In genomic region chr16:16017812-16018211, GRCh38 we compare ENCODE assay signal across 19 cellular contexts.
DNase-seq lines count a peak whose midpoint lies in the region; ATAC-seq, FAIRE-seq and TF ChIP-seq lines count a peak whose summit lies in the region.
"Had no signal": no experiment of that assay in that cellular context is flagged by ENCODE, and none has a peak within 500 bp of the region (broad histone marks: within the 10 kb centered on the region; RNA-seq: fewer than 3 reads in every experiment).

No MANE protein-coding gene starts in this region.

- no peak for TF ChIP-seq CTCF in astrocyte (IDR thresholded peaks at IDR 0.05; ENCODE audit: insufficient read depth, low read depth, low read length)

- H3K36me3 ChIP-seq in CD4-positive, CD25-positive, alpha-beta regulatory T cell (ENCODE audit: control insufficient read depth, insufficient read depth, low read length) = peaks cover 68% of the 10 kb centered on the region
- peaks cover 16% of the 10 kb centered on the region for H3K36me3 ChIP-seq in astrocyte (ENCODE audit: insufficient read depth, low read length)
- H3K36me3 ChIP-seq: colonic mucosa had no signal

- peaks cover 13 to 30% (median 16%) of the 10 kb centered on the region in 4 donors for H3K4me1 Mint-ChIP-seq in CD4-positive, CD25-positive, alpha-beta regulatory T cell
- peaks cover 20% of the 10 kb centered on the region for H3K4me1 Mint-ChIP-seq in astrocyte (ENCODE audit: low read depth, unreplicated experiment)
- H3K4me1 Mint-ChIP-seq: immature natural killer cell had no signal

- no peak overlapping the region for H3K9ac ChIP-seq in astrocyte (ENCODE audit: low read length)

- peaks cover 58% of the 10 kb centered on the region for H3K36me3 Mint-ChIP-seq in CD4-positive, CD25-positive, alpha-beta regulatory T cell
- H3K36me3 Mint-ChIP-seq in astrocyte (ENCODE audit: low read depth, unreplicated experiment) = peaks cover 31% of the 10 kb centered on the region

- ATAC-seq in CD4-positive, CD25-positive, alpha-beta regulatory T cell (ENCODE audit: low read depth in 2 of 2) = no peak
- ATAC-seq in left colon = no peak
- ATAC-seq: lower lobe of right lung had no signal

- H3K4me2 ChIP-seq in astrocyte (ENCODE audit: low read length) = no peak overlapping the region

- no peaks in the 10 kb centered on the region for H3K9me3 ChIP-seq in CD4-positive, CD25-positive, alpha-beta regulatory T cell (ENCODE audit: control insufficient read depth in 2 of 2, low read length in 2 of 2)
- H3K9me3 ChIP-seq in astrocyte (ENCODE audit: insufficient read depth, low read depth, low read length) = no peaks in the 10 kb centered on the region
- H3K9me3 ChIP-seq: colonic mucosa, lower lobe of right lung, right atrium auricular region, tibial artery had no signal

- no peaks in the 10 kb centered on the region for H3K27me3 ChIP-seq in CD4-positive, CD25-positive, alpha-beta regulatory T cell (ENCODE audit: control insufficient read depth, insufficient read depth, low read length)
- no peaks in the 10 kb centered on the region for H3K27me3 ChIP-seq in astrocyte (ENCODE audit: insufficient read depth, low read length)
- H3K27me3 ChIP-seq: colonic mucosa, right atrium auricular region, tibial artery had no signal

- no peaks in the 10 kb centered on the region for H3K27me3 Mint-ChIP-seq in CD4-positive, CD25-positive, alpha-beta regulatory T cell
- no peaks in the 10 kb centered on the region for H3K27me3 Mint-ChIP-seq in astrocyte (ENCODE audit: low read depth, unreplicated experiment)
- H3K27me3 Mint-ChIP-seq: brain had no signal

- DNase-seq in A172 (ENCODE audit: low spot score) (peak; percentile 62), RCC 7860 (ENCODE audit: low spot score) (peak; percentile 39), astrocyte (ENCODE audit: low read depth) (no peak), NCI-H2107 treated with DMSO at 0.1 percent for 48 hours (lab: John Stamatoyannopoulos, UW; ENCODE audit: unreplicated experiment) (no peak), left colon (no peak), GF-D8 (lab: John Stamatoyannopoulos, UW) (no peak), cerebellar nuclear complex (lab: John Stamatoyannopoulos, UW) (no peak)
- DNase-seq in CD4-positive, CD25-positive, alpha-beta regulatory T cell = no peak
- DNase-seq: activated CD4-positive, CD25-positive, alpha-beta regulatory T cell treated with anti-CD3 and anti-CD28 coated beads, Interleukin-2, amount 50 U/mL, for 72 hours; colonic mucosa; immature natural killer cell; lower lobe of right lung; NCI-H1105 treated with DMSO at 0.1 percent for 48 hours; NCI-H526 treated with DMSO at 0.1 percent for 48 hours; tibial artery had no signal

- H3K79me2 ChIP-seq in astrocyte (ENCODE audit: insufficient read depth, low read length) = peaks cover 8% of the 10 kb centered on the region

- no peak overlapping the region for H3K4me3 ChIP-seq in CD4-positive, CD25-positive, alpha-beta regulatory T cell (ENCODE audit: low read depth, low read length)
- no peak overlapping the region for H3K4me3 ChIP-seq in astrocyte (ENCODE audit: insufficient read depth, low read depth, low read length)
- H3K4me3 ChIP-seq: colonic mucosa, lower lobe of right lung, right atrium auricular region, tibial artery had no signal

- no peak for FAIRE-seq in RCC 7860 (lab: Jason Lieb, UNC)
- FAIRE-seq in astrocyte (lab: Jason Lieb, UNC) = no peak
- FAIRE-seq: GM18507 had no signal

- no peaks in the 10 kb centered on the region for H3K4me1 ChIP-seq in CD4-positive, CD25-positive, alpha-beta regulatory T cell (ENCODE audit: control insufficient read depth, insufficient read depth, low read length, poor library complexity, severe bottlenecking)
- H3K4me1 ChIP-seq in astrocyte (ENCODE audit: insufficient read depth, low read length) = peaks cover 30% of the 10 kb centered on the region

- H3K27ac ChIP-seq in CD4-positive, CD25-positive, alpha-beta regulatory T cell (ENCODE audit: insufficient read depth, low read length, poor library complexity, severe bottlenecking) = no peak overlapping the region
- H3K27ac ChIP-seq in astrocyte (ENCODE audit: low read depth, low read length) = no peak overlapping the region
- H3K27ac ChIP-seq: colonic mucosa, lower lobe of right lung, right atrium auricular region, tibial artery had no signal

- no peak overlapping the region for H2AFZ ChIP-seq in astrocyte (ENCODE audit: low read depth, low read length)

- no peak overlapping the region for H3K4me3 Mint-ChIP-seq in CD4-positive, CD25-positive, alpha-beta regulatory T cell
- H3K4me3 Mint-ChIP-seq in astrocyte (ENCODE audit: unreplicated experiment) = no peak overlapping the region
- H3K4me3 Mint-ChIP-seq: brain, immature natural killer cell had no signal

- peak overlapping the region; percentile 74 to 84 (median 78) for H3K27ac Mint-ChIP-seq in CD4-positive, CD25-positive, alpha-beta regulatory T cell
- H3K27ac Mint-ChIP-seq in astrocyte (ENCODE audit: unreplicated experiment) = peak overlapping the region; percentile 26
- H3K27ac Mint-ChIP-seq: immature natural killer cell had no signal

- intact Hi-C loops in left colon (cut with DNase I, micrococcal nuclease) = no loop called here

- H4K20me1 ChIP-seq in astrocyte (ENCODE audit: insufficient read depth, low read length) = peaks cover 19% of the 10 kb centered on the region

- H3K9me3 Mint-ChIP-seq in CD4-positive, CD25-positive, alpha-beta regulatory T cell = peaks cover 0 to 1% (median 0%) of the 10 kb centered on the region in 7 donors
- no peaks in the 10 kb centered on the region for H3K9me3 Mint-ChIP-seq in astrocyte (ENCODE audit: unreplicated experiment)
- H3K9me3 Mint-ChIP-seq: activated naive CD4-positive, alpha-beta T cell treated with anti-CD3 and anti-CD28 coated beads, Interleukin-2, amount 50 U/mL, for 72 hours; brain; immature natural killer cell had no signal

Comparison
In these comparisons a context has a peak if more than half of its experiments do, and no peak if none do; other contexts are left out.
1. DNase-seq: peak in A172 (single experiment) and RCC 7860 (single experiment); none in CD4-positive, CD25-positive, alpha-beta regulatory T cell (0 of 3), astrocyte (single experiment), NCI-H2107 treated with DMSO at 0.1 percent for 48 hours (single experiment), left colon (0 of 2), GF-D8 (single experiment) and cerebellar nuclear complex (0 of 2).